21 cellular contexts compared by ENCODE assay signal in the genomic region with DNA sequence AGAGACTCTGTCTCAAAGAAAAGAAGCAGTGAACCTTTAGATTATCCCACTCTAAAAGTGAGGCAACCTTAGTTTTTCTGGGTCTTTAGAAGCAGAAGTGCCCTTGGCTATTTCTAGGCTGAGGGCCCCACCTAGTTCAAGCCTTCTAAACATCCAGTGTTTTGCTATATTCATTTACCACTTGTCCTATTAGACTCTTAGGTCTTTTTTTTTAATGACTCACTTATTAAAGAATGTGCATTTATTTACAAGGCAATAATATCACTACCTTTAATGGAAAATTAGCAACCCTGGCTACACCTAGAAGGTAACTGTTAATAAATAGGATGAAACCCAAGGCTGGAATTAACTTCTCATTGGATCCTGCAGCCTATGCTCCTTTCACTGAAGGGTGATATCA. TPM values are rescaled to one million over a fixed set of nuclear protein-coding genes. Genes with fewer than 3 reads are reported as not detected.
DNase-seq lines count a peak whose midpoint lies in the region; ATAC-seq, FAIRE-seq and TF ChIP-seq lines count a peak whose summit lies in the region.
"Had no signal": no experiment of that assay in that cellular context is flagged by ENCODE, and none has a peak within 500 bp of the region (broad histone marks: within the 10 kb centered on the region; RNA-seq: fewer than 3 reads in every experiment).

No MANE protein-coding gene starts in this region.

- peak overlapping the region in 1 of 2 donors; percentile 35 for H3K9ac ChIP-seq in mucosa of rectum (ENCODE audit: low read depth in 1 of 2, low read length in 2 of 2)
- H3K9ac ChIP-seq: SK-N-SH had no signal

- H3K36me3 ChIP-seq in RWPE2 (ENCODE audit: low read depth) (no peaks in the 10 kb centered on the region), mucosa of rectum (ENCODE audit: control insufficient read depth in 2 of 2, insufficient read depth in 2 of 2, low read length in 2 of 2) (no peaks in the 10 kb centered on the region)

- peak overlapping the region; percentile 67 for H3K27ac Mint-ChIP-seq in type B pancreatic cell
- no peak overlapping the region for H3K27ac Mint-ChIP-seq in stimulated activated naive B cell treated with anti-CD40 and anti-IgM and Interleukin-4, amounts not matched to agents 10 μg/mL and 1 μg/mL and 100 μg/mL, for 72 hours
- H3K27ac Mint-ChIP-seq: CD8-positive, alpha-beta memory T cell; T-cell had no signal

- peaks cover 46% of the 10 kb centered on the region for H3K4me1 Mint-ChIP-seq in type B pancreatic cell (ENCODE audit: unreplicated experiment)
- peaks cover 15 to 31% of the 10 kb centered on the region in 2 donors for H3K4me1 Mint-ChIP-seq in stimulated activated naive B cell treated with anti-CD40 and anti-IgM and Interleukin-4, amounts not matched to agents 10 μg/mL and 1 μg/mL and 100 μg/mL, for 72 hours

- H3K4me3 ChIP-seq in RWPE2 (ENCODE audit: severe bottlenecking) = no peak overlapping the region
- no peak overlapping the region for H3K4me3 ChIP-seq in mucosa of rectum (ENCODE audit: low read length in 2 of 2)

- H3K9me3 ChIP-seq in RWPE2 (ENCODE audit: severe bottlenecking) (no peaks in the 10 kb centered on the region), mucosa of rectum (ENCODE audit: control insufficient read depth in 2 of 2, low read length in 2 of 2) (no peaks in the 10 kb centered on the region)
- H3K9me3 ChIP-seq: SK-N-SH had no signal

- H3K27me3 ChIP-seq in RWPE2 (ENCODE audit: insufficient read depth, poor library complexity, severe bottlenecking) (no peaks in the 10 kb centered on the region), mucosa of rectum (ENCODE audit: control insufficient read depth in 2 of 2, insufficient read depth in 2 of 2, low read length in 2 of 2) (no peaks in the 10 kb centered on the region)

- peaks cover 7% of the 10 kb centered on the region for H3K9me3 Mint-ChIP-seq in type B pancreatic cell
- no peaks in the 10 kb centered on the region for H3K9me3 Mint-ChIP-seq in stimulated activated naive B cell treated with anti-CD40 and anti-IgM and Interleukin-4, amounts not matched to agents 10 μg/mL and 1 μg/mL and 100 μg/mL, for 72 hours
- H3K9me3 Mint-ChIP-seq: CD8-positive, alpha-beta memory T cell; T-cell had no signal

- H3K4me1 ChIP-seq in RWPE2 (ENCODE audit: insufficient read depth, poor library complexity, severe bottlenecking) (peaks cover 26% of the 10 kb centered on the region), mucosa of rectum (ENCODE audit: control insufficient read depth in 2 of 2, insufficient read depth in 2 of 2, low read length in 2 of 2) (peaks cover 43 to 65% of the 10 kb centered on the region in 2 donors)

- H3K36me3 Mint-ChIP-seq in type B pancreatic cell = no peaks in the 10 kb centered on the region
- H3K36me3 Mint-ChIP-seq in stimulated activated naive B cell treated with anti-CD40 and anti-IgM and Interleukin-4, amounts not matched to agents 10 μg/mL and 1 μg/mL and 100 μg/mL, for 72 hours = no peaks in the 10 kb centered on the region
- H3K36me3 Mint-ChIP-seq: CD8-positive, alpha-beta memory T cell; T-cell had no signal

- TF ChIP-seq CTCF in RWPE2 (IDR thresholded peaks at IDR 0.05; ENCODE audit: poor library complexity, severe bottlenecking) (no peak), type B pancreatic cell (conservative IDR thresholded peaks at IDR 0.05) (no peak)

- DNase-seq in SKM-1 treated with dmso at 0.1 percent for 144 hours (lab: John Stamatoyannopoulos, UW; ENCODE audit: unreplicated experiment) = peak; percentile 23
- DNase-seq in SKM-1 (lab: John Stamatoyannopoulos, UW; ENCODE audit: unreplicated experiment) = no peak
- no peak for DNase-seq in RWPE2 (ENCODE audit: low spot score)
- no peak for DNase-seq in type B pancreatic cell (ENCODE audit: extremely low spot score, unreplicated experiment)
- no peak for DNase-seq in stimulated activated naive B cell treated with anti-CD40 and anti-IgM and Interleukin-4, amounts not matched to agents 10 μg/mL and 1 μg/mL and 100 μg/mL, for 72 hours
- DNase-seq in GM19239 (ENCODE audit: insufficient read length, low spot score) = no peak
- DNase-seq: 8988T; CD8-positive, alpha-beta memory T cell; GDM1; NCI-H187; NCI-H446; NCI-H526; SIG-M5; SK-N-SH; T-cell had no signal

- no peak overlapping the region for H3K4me3 Mint-ChIP-seq in type B pancreatic cell
- H3K4me3 Mint-ChIP-seq in stimulated activated naive B cell treated with anti-CD40 and anti-IgM and Interleukin-4, amounts not matched to agents 10 μg/mL and 1 μg/mL and 100 μg/mL, for 72 hours = no peak overlapping the region
- H3K4me3 Mint-ChIP-seq: CD8-positive, alpha-beta memory T cell; T-cell had no signal

- peak overlapping the region; percentile 22 for H3K27ac ChIP-seq in RWPE2 (ENCODE audit: poor library complexity, severe bottlenecking)
- H3K27ac ChIP-seq in mucosa of rectum (ENCODE audit: low read depth in 2 of 2, low read length in 2 of 2) = peak overlapping the region; percentile 97 to 98
- H3K27ac ChIP-seq: C4-2B had no signal

- peak; percentile 19; the same call in 2 of the 3 replicates for ATAC-seq in RWPE2 (ENCODE audit: low read depth)
- no peak for ATAC-seq in stimulated activated naive B cell treated with anti-CD40 and anti-IgM and Interleukin-4, amounts not matched to agents 10 μg/mL and 1 μg/mL and 100 μg/mL, for 72 hours (replicated peaks)
- ATAC-seq in HG03095 (IDR thresholded peaks at IDR 0.05; ENCODE audit: unreplicated experiment) = no peak
- ATAC-seq: T-cell had no signal

- no peak for FAIRE-seq in GM19239 (lab: Jason Lieb, UNC)
- FAIRE-seq: GM18507, HTR-8/SVneo had no signal

- H3K27me3 Mint-ChIP-seq in type B pancreatic cell = no peaks in the 10 kb centered on the region
- H3K27me3 Mint-ChIP-seq in stimulated activated naive B cell treated with anti-CD40 and anti-IgM and Interleukin-4, amounts not matched to agents 10 μg/mL and 1 μg/mL and 100 μg/mL, for 72 hours = peaks cover 11 to 28% of the 10 kb centered on the region in 2 donors

RNA-seq across cellular contexts. Expression of a gene that starts 16.7 kb away (rescaled TPM):
- 31.5 and 44.8 TPM in 2 replicates for total RNA-seq in type B pancreatic cell (ENCODE audit: low replicate concordance)
- total RNA-seq: H4 had no signal
